22 cellular contexts compared by ENCODE assay signal in the genomic region with DNA sequence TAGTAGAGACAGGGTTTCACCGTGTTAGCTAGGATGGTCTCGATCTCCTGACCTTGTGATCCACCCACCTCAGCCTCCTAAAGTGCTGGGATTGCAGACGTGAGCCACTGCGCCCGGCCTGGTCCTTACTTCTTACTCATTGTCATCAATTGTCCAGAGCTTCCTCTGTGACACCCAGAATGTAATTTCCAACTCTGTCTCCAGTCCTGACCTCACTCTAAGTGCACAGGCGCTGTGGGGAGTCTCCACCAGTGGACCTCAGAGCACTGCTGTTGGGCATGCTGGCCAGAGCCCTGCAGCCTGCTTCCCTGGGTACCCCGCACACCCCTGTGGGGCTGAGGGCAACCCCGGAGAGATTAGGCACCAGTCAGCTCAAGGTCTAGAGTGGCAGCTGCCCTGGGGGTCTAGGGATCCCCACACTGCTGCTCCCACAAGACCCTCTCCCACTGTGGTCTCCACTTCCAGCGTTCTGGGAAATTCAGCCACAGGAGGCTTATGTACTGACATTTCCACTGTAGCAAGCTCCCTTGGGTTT.
"Had no signal": no experiment of that assay in that cellular context is flagged by ENCODE, and none has a peak within 500 bp of the region (broad histone marks: within the 10 kb centered on the region; RNA-seq: fewer than 3 reads in every experiment).

No MANE protein-coding gene starts in this region.

- H3K36me3 ChIP-seq: left lung, pancreas, right lobe of liver, stomach, thyroid gland, transverse colon, upper lobe of right lung had no signal

- H3K9me3 ChIP-seq: left lung, pancreas, psoas muscle, right lobe of liver, testis, thyroid gland, transverse colon, upper lobe of right lung had no signal

- H3K27ac Mint-ChIP-seq: immature natural killer cell; mesothelial cell of epicardium; naive B cell; natural killer cell; stimulated activated naive B cell treated with anti-CD40 and anti-IgM and Interleukin-4, amounts not matched to agents 10 μg/mL and 1 μg/mL and 100 μg/mL, for 72 hours had no signal

- H3K9me3 Mint-ChIP-seq: immature natural killer cell, natural killer cell had no signal

- DNase-seq: hippocampal formation; immature natural killer cell; kidney; left colon; left lung; naive B cell; natural killer cell; pancreas; psoas muscle; right lobe of liver; stimulated activated CD4-positive, alpha-beta T cell treated with anti-CD3 and anti-CD28 coated beads, Interleukin-1b, Interleukin-23, amount 100 ng/mL, for 48 hours; stimulated activated CD4-positive, alpha-beta T cell treated with anti-CD3 and anti-CD28 coated beads, Interleukin-2, amount 100 ng/mL, for 48 hours; stimulated activated naive B cell treated with anti-CD40 and anti-IgM and Interleukin-4, amounts not matched to agents 10 μg/mL and 1 μg/mL and 100 μg/mL, for 72 hours; stimulated activated naive CD8-positive, alpha-beta T cell treated with anti-CD3 and anti-CD28 coated beads, Interleukin-15, Interleukin-2, amounts not matched to agents 100 U/mL and 50 U/mL, for 24 hours; stomach; testis; thyroid gland; transverse colon; upper lobe of right lung had no signal

- ATAC-seq: left colon; left lung; pancreas; psoas muscle; right lobe of liver; stimulated activated naive B cell treated with anti-CD40 and anti-IgM and Interleukin-4, amounts not matched to agents 10 μg/mL and 1 μg/mL and 100 μg/mL, for 72 hours; stimulated activated naive CD8-positive, alpha-beta T cell treated with anti-CD3 and anti-CD28 coated beads, Interleukin-15, Interleukin-2, amounts not matched to agents 100 U/mL and 50 U/mL, for 24 hours; upper lobe of right lung had no signal

- H3K27ac ChIP-seq: left lung, pancreas, psoas muscle, right lobe of liver, stomach, testis, thyroid gland, transverse colon, upper lobe of right lung had no signal

- H3K4me1 Mint-ChIP-seq: immature natural killer cell; mesothelial cell of epicardium; naive B cell; natural killer cell; stimulated activated naive B cell treated with anti-CD40 and anti-IgM and Interleukin-4, amounts not matched to agents 10 μg/mL and 1 μg/mL and 100 μg/mL, for 72 hours had no signal

- H3K4me3 Mint-ChIP-seq: immature natural killer cell; mesothelial cell of epicardium; naive B cell; natural killer cell; stimulated activated naive B cell treated with anti-CD40 and anti-IgM and Interleukin-4, amounts not matched to agents 10 μg/mL and 1 μg/mL and 100 μg/mL, for 72 hours had no signal

- H3K4me1 ChIP-seq: left lung, pancreas, psoas muscle, right lobe of liver, stomach, testis, thyroid gland, transverse colon, upper lobe of right lung had no signal

- H3K27me3 ChIP-seq: stomach, testis, thyroid gland, transverse colon, upper lobe of right lung had no signal

- H3K4me3 ChIP-seq: left lung, lung, pancreas, psoas muscle, right lobe of liver, smooth muscle cell, stomach, testis, thyroid gland, transverse colon, upper lobe of right lung had no signal

- H3K36me3 Mint-ChIP-seq: immature natural killer cell; natural killer cell; stimulated activated naive B cell treated with anti-CD40 and anti-IgM and Interleukin-4, amounts not matched to agents 10 μg/mL and 1 μg/mL and 100 μg/mL, for 72 hours had no signal
